ENCODE assay signal across 8 cellular contexts in genomic region chr5:151758430-151759241, GRCh38. TPM values are rescaled to one million over a fixed set of nuclear protein-coding genes. Genes with fewer than 3 reads are reported as not detected.
A peak's percentile ranks its signal among the peaks of the same experiment; 100 is the strongest.
DNase-seq lines count a peak whose midpoint lies in the region; ATAC-seq, FAIRE-seq and TF ChIP-seq lines count a peak whose summit lies in the region.

A gene with protein sequence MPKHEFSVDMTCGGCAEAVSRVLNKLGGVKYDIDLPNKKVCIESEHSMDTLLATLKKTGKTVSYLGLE (minus strand): TSS chr5:151758631. CDS start chr5:151758551, 80 bp downstream.

- FAIRE-seq in A549 (lab: Jason Lieb, UNC) (no peak), bronchial epithelial cell (lab: Jason Lieb, UNC) (no peak)

- TF ChIP-seq POLR2A in A549 (IDR thresholded peaks at IDR 0.05; ENCODE audit: low read length) (peak; percentile 85), spleen (IDR thresholded peaks at IDR 0.05) (peak; percentile 35 to 71 (median 50))

- H3K4me3 Mint-ChIP-seq in WTC11 = peak within 1 kb of the TSS; percentile 84
- H3K4me3 Mint-ChIP-seq in immature natural killer cell = peak within 1 kb of the TSS; percentile 84 to 96 (median 91)

- H3K27me3 ChIP-seq in bronchial epithelial cell (ENCODE audit: control insufficient read depth, insufficient read depth, low read length) (no peaks in the 10 kb centered on the region), spleen (replicated peaks in 1 of 7) (no peaks in the 10 kb centered on the region)

- TF ChIP-seq RAD21 in A549 (conservative IDR thresholded peaks at IDR 0.05 in 1 of 2, IDR thresholded peaks at IDR 0.05 in 1 of 2) = no peak

- TF ChIP-seq EP300 in A549 (IDR thresholded peaks at IDR 0.05) = no peak

- H3K27ac Mint-ChIP-seq in WTC11 (peak within 1 kb of the TSS; percentile 94), immature natural killer cell (peak within 1 kb of the TSS; percentile 93 to 97 (median 94))

- CTCF ChIA-PET in A549 (lab: Yijun Ruan, JAX) (interaction anchor here (1.0 to 5.3 kb wide), 6 partner anchors 12 to 311 kb away, joined by 3 to 36 read pairs (median 6); partner anchors contain the start of genes G3BP1 and SLC36A1), WTC11 (lab: Charles Lee) (interaction anchor here (3.3 to 4.7 kb wide), 2 partner anchors 12 to 18 kb away, joined by 25 to 28 read pairs; partner anchors contain the start of gene G3BP1)

- H3K4me1 ChIP-seq in A549 = peaks cover 12% of the 10 kb centered on the region
- H3K4me1 ChIP-seq in spleen = peaks cover 23 to 57% (median 39%) of the 10 kb centered on the region in 6 donors

- H3K9me3 Mint-ChIP-seq in WTC11 (no peaks in the 10 kb centered on the region), immature natural killer cell (no peaks in the 10 kb centered on the region)

- 19% methylated on average over 35 of the region's 61 CpGs for WGBS in A549 (ENCODE audit: missing lambda C conversion rate)
- 4 to 15% (median 4%) methylated on average over 20 to 61 of the region's 61 CpGs for WGBS in spleen, 5 donors

- H3K36me3 Mint-ChIP-seq in WTC11 (peaks cover under 1% of the 10 kb centered on the region; the same call in 1 of the 2 replicates), immature natural killer cell (no peaks in the 10 kb centered on the region)

- H3K4me1 Mint-ChIP-seq in WTC11 (peaks cover 39% of the 10 kb centered on the region), immature natural killer cell (peaks cover 45 to 51% of the 10 kb centered on the region in 2 donors)

- peak within 1 kb of the TSS; percentile 88 for H3K4me2 ChIP-seq in A549

- H3K4me3 ChIP-seq in A549 (peak within 1 kb of the TSS; percentile 91), bronchial epithelial cell (ENCODE audit: low read depth, low read length) (peak within 1 kb of the TSS; percentile 80), spleen (peak within 1 kb of the TSS; percentile 60 to 88 (median 74))

- TF ChIP-seq CTCF in A549 (IDR thresholded peaks at IDR 0.05) (no peak), WTC11 (IDR thresholded peaks at IDR 0.05) (no peak), bronchial epithelial cell (IDR thresholded peaks at IDR 0.05; ENCODE audit: insufficient read depth, low read length, severe bottlenecking) (no peak), spleen (IDR thresholded peaks at IDR 0.05 in 8 of 11, conservative IDR thresholded peaks at IDR 0.05 in 3 of 11) (peak; percentile 26 to 70 (median 50))

- H3K27me3 Mint-ChIP-seq in WTC11 (ENCODE audit: low read depth) = no peaks in the 10 kb centered on the region
- H3K27me3 Mint-ChIP-seq in immature natural killer cell (ENCODE audit: low read depth in 3 of 3) = peaks cover 0 to 11% (median 5%) of the 10 kb centered on the region in 3 donors

- DNase-seq in A549 (ENCODE audit: low read depth in 1 of 2, low spot score in 1 of 2) = peak; percentile 87 to 96
- DNase-seq in NCI-H2196 (lab: John Stamatoyannopoulos, UW; ENCODE audit: unreplicated experiment) = peak; percentile 91
- peak; percentile 93 for DNase-seq in WTC11 (ENCODE audit: low spot score)
- DNase-seq in bronchial epithelial cell (ENCODE audit: low read depth) = peak; percentile 73
- DNase-seq in immature natural killer cell = peak; percentile 91 to 93 (median 93)
- peak; percentile 99 for DNase-seq in spleen

- POLR2A ChIA-PET in A549 (lab: Yijun Ruan, JAX) (interaction anchor here (2.9 kb wide), 1 partner anchor 13 kb away, joined by 22 read pairs; the partner anchor contains the start of gene G3BP1), WTC11 (lab: Charles Lee) (interaction anchor here (2.8 kb wide), 1 partner anchor 13 kb away, joined by 27 read pairs; the partner anchor contains the start of gene G3BP1)

- intact Hi-C loops in spleen (cut with DNase I; ENCODE audit: low total_unique reads) = no loop called here

- ATAC-seq in A549 (peak; percentile 96 to 99), GM18517 (IDR thresholded peaks at IDR 0.05; ENCODE audit: unreplicated experiment) (peak; percentile 86), HG03039 (IDR thresholded peaks at IDR 0.05; ENCODE audit: unreplicated experiment) (peak; percentile 97), WTC11 (peak; percentile 96)

- H3K36me3 ChIP-seq in bronchial epithelial cell (ENCODE audit: control insufficient read depth, insufficient read depth, low read length) (peaks cover 2% of the 10 kb centered on the region), spleen (peaks cover 0 to 3% (median 0%) of the 10 kb centered on the region in 6 donors)

- peak within 1 kb of the TSS; percentile 85 to 93 for H3K27ac ChIP-seq in A549
- H3K27ac ChIP-seq in spleen = peak within 1 kb of the TSS; percentile 63 to 88 (median 86)

- H3K9me3 ChIP-seq in A549 (no peaks in the 10 kb centered on the region), spleen (no peaks in the 10 kb centered on the region)

TF ChIP-seq in A549, 52 proteins besides CTCF, POLR2A, EP300 and RAD21 (continues in another document):
- no peak for TF ChIP-seq NFE2L2 (conservative IDR thresholded peaks at IDR 0.05; ENCODE audit: low read length)
- no peak for TF ChIP-seq KDM5A (IDR thresholded peaks at IDR 0.05)
- no peak for TF ChIP-seq CEBPB (IDR thresholded peaks at IDR 0.05)
- no peak for TF ChIP-seq ZNF302 (CRISPR knock-in tag; IDR thresholded peaks at IDR 0.05)
- TF ChIP-seq, protein P1, sequence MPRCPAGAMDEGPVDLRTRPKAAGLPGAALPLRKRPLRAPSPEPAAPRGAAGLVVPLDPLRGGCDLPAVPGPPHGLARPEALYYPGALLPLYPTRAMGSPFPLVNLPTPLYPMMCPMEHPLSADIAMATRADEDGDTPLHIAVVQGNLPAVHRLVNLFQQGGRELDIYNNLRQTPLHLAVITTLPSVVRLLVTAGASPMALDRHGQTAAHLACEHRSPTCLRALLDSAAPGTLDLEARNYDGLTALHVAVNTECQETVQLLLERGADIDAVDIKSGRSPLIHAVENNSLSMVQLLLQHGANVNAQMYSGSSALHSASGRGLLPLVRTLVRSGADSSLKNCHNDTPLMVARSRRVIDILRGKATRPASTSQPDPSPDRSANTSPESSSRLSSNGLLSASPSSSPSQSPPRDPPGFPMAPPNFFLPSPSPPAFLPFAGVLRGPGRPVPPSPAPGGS (IDR thresholded peaks at IDR 0.05) = peak; percentile 60; the same call in 2 of the 3 replicates
- 0 out of 2 replicates have a peak, but pooled peaks have one; percentile 13 for TF ChIP-seq PBX3 (IDR thresholded peaks at IDR 0.05)

TF ChIP-seq in WTC11, 78 proteins besides CTCF, POLR2A, EP300 and RAD21 (continues in another document):
- TF ChIP-seq, protein P2, sequence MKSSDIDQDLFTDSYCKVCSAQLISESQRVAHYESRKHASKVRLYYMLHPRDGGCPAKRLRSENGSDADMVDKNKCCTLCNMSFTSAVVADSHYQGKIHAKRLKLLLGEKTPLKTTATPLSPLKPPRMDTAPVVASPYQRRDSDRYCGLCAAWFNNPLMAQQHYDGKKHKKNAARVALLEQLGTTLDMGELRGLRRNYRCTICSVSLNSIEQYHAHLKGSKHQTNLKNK (CRISPR knock-in tag; IDR thresholded peaks at IDR 0.05) = no peak
- TF ChIP-seq GTF2I (CRISPR knock-in tag; conservative IDR thresholded peaks at IDR 0.05) = no peak
- TF ChIP-seq CREB1 (CRISPR knock-in tag; IDR thresholded peaks at IDR 0.05) = no peak
- TF ChIP-seq, protein P3, sequence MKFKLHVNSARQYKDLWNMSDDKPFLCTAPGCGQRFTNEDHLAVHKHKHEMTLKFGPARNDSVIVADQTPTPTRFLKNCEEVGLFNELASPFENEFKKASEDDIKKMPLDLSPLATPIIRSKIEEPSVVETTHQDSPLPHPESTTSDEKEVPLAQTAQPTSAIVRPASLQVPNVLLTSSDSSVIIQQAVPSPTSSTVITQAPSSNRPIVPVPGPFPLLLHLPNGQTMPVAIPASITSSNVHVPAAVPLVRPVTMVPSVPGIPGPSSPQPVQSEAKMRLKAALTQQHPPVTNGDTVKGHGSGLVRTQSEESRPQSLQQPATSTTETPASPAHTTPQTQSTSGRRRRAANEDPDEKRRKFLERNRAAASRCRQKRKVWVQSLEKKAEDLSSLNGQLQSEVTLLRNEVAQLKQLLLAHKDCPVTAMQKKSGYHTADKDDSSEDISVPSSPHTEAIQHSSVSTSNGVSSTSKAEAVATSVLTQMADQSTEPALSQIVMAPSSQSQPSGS (CRISPR knock-in tag; IDR thresholded peaks at IDR 0.05; ENCODE audit: borderline replicate concordance, low read depth) = no peak
- TF ChIP-seq GRHL2 (CRISPR knock-in tag; IDR thresholded peaks at IDR 0.05; ENCODE audit: insufficient replicate concordance, severe bottlenecking) = no peak
- TF ChIP-seq FOXP4 (CRISPR knock-in tag; IDR thresholded peaks at IDR 0.05) = peak; percentile 11; the same call in 1 of the 2 replicates

RNA-seq across cellular contexts. Expression of the gene that starts here (rescaled TPM):
- 58.1 and 78.8 TPM in 2 replicates for polyA plus RNA-seq in A549 (2011; rRNA removed)
- polyA plus RNA-seq in A549 (2012; cell fraction: cytosol; rRNA removed) = 299 and 387 TPM in 2 replicates
- polyA plus RNA-seq in A549 (2012; cell fraction: nucleus; rRNA removed) = 100 and 118 TPM in 2 replicates
- 215 to 223 TPM (median 218 TPM) in 3 replicates for polyA plus RNA-seq in A549 (2017; fragmentation: RNase III; extraction: RNeasy Plus Mini Kit Qiagen cat#74134 plus additional on column Dnase treatment)
- polyA minus RNA-seq in A549 (2011; rRNA and poly(A)+ RNA removed) = 61.8 and 72.7 TPM in 2 replicates
- total RNA-seq in WTC11 (2021) = 76.4 to 79.3 TPM (median 77.4 TPM) in 3 replicates
- 26.9 and 61.4 TPM in 2 replicates for total RNA-seq in bronchial epithelial cell
- polyA plus RNA-seq in immature natural killer cell = 100 to 1,000 TPM; 112 to 145 (median 113) TPM
- 100 to 1,000 TPM in 1 of 7 donors, 10 to 100 TPM in 6; 63.7 to 101 (median 92.9) TPM for total RNA-seq in spleen
- 100 to 1,000 TPM; 146 to 263 (median 211) TPM for polyA plus RNA-seq in spleen

Comparison
In these comparisons a context has a peak if more than half of its experiments do, and no peak if none do; other contexts are left out.
1. Peak in every context shown above with its lines: DNase-seq, ATAC-seq, H3K4me3 ChIP-seq and H3K27ac ChIP-seq.
2. CTCF ChIP-seq: peak in spleen (11 of 11); none in A549 (single experiment), WTC11 (single experiment) and bronchial epithelial cell (single experiment).